ENCODE assay signal across 14 cellular contexts in the genomic region with DNA sequence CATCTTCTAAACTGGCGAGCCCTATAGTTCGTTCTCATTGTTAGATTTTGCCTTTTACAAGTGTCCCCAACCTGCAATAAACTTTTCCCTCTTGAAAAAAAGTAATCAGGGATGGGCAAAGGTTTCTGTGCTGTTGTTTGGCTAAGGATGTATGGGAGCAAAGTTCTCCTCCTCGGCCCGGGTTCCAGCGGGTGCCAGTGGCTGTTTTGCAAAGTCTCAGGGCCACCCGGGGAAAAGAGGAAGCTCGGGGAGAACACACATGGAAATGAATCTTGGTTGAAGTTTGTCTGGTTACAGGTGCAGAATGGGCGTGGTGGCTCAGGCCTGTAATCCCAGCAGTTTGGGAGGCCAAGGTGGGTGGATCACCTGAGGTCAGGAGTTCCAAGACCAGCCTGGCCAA.
A peak's percentile ranks its signal among the peaks of the same experiment; 100 is the strongest.
DNase-seq lines count a peak whose midpoint lies in the region; ATAC-seq and TF ChIP-seq lines count a peak whose summit lies in the region.
"Had no signal": no experiment of that assay in that cellular context is flagged by ENCODE, and none has a peak within 500 bp of the region (broad histone marks: within the 10 kb centered on the region; RNA-seq: fewer than 3 reads in every experiment).

No MANE protein-coding gene starts in this region.

- no peaks in the 10 kb centered on the region for H3K27me3 Mint-ChIP-seq in Caco-2 (ENCODE audit: insufficient read depth, unreplicated experiment)
- H3K27me3 Mint-ChIP-seq in memory B cell, result no peaks in the 10 kb centered on the region

- peak overlapping the region; percentile 66 for H3K27ac Mint-ChIP-seq in Caco-2 (ENCODE audit: unreplicated experiment)
- peak overlapping the region; percentile 36 for H3K27ac Mint-ChIP-seq in memory B cell

- H3K27me3 ChIP-seq in Caco-2 (replicated peaks; ENCODE audit: control insufficient read depth, insufficient read depth, low read length), result no peaks in the 10 kb centered on the region
- no peaks in the 10 kb centered on the region for H3K27me3 ChIP-seq in colonic mucosa
- H3K27me3 ChIP-seq: BLaER1 had no signal

- H3K4me1 Mint-ChIP-seq in Caco-2 (ENCODE audit: low read depth, unreplicated experiment) (peaks cover 25% of the 10 kb centered on the region), memory B cell (no peaks in the 10 kb centered on the region)

- no peaks in the 10 kb centered on the region for H3K36me3 ChIP-seq in Caco-2 (ENCODE audit: control insufficient read depth, insufficient read depth, low read length)
- H3K36me3 ChIP-seq in colonic mucosa, result no peaks in the 10 kb centered on the region

- peak overlapping the region; percentile 78 for H3K27ac ChIP-seq in colonic mucosa
- H3K27ac ChIP-seq: BLaER1, KMS-11 had no signal

- CTCF ChIA-PET in Caco-2 (lab: Charles Lee), result interaction anchor here (0.6 to 0.7 kb wide), 2 partner anchors 9 to 1433 kb away, joined by 3 read pairs; no protein-coding TSS in a partner anchor

- peak; percentile 51 to 72 for DNase-seq in Caco-2
- peak; percentile 17 for DNase-seq in KBM-7
- DNase-seq in colonic mucosa, result peak; percentile 88
- no peak for DNase-seq in memory B cell (ENCODE audit: low spot score in 2 of 2)
- DNase-seq in COR-L47 (lab: John Stamatoyannopoulos, UW), result no peak
- no peak for DNase-seq in kidney glomerular epithelial cell (lab: John Stamatoyannopoulos, UW)
- no peak for DNase-seq in T-helper 1 cell
- DNase-seq: CD8-positive, alpha-beta T cell; DMS79 treated with DMSO at 0.1 percent for 48 hours; GOT3; NCI-H187 treated with DMSO at 0.1 percent for 48 hours; SIG-M5 had no signal

- H3K9me3 ChIP-seq in Caco-2, result no peaks in the 10 kb centered on the region
- H3K9me3 ChIP-seq in colonic mucosa, result no peaks in the 10 kb centered on the region
- H3K9me3 ChIP-seq: BLaER1 had no signal

- intact Hi-C loops in Caco-2 (cut with micrococcal nuclease; ENCODE audit: unreplicated experiment), result no loop called here
- intact Hi-C loops in colonic mucosa (cut with DNase I), result no loop called here

- no TSS peak for BruUV-seq in Caco-2 (replicated peaks; lab: Mats Ljungman, UMichigan)

- H3K4me3 Mint-ChIP-seq in Caco-2 (ENCODE audit: unreplicated experiment), result peak overlapping the region; percentile 63
- no peak overlapping the region for H3K4me3 Mint-ChIP-seq in memory B cell
- H3K4me3 Mint-ChIP-seq: CD8-positive, alpha-beta T cell had no signal

- TF ChIP-seq CTCF in Caco-2 (IDR thresholded peaks at IDR 0.05; ENCODE audit: insufficient read depth in 1 of 2, low read depth in 1 of 2, low read length in 1 of 2, severe bottlenecking in 1 of 2, unreplicated experiment in 1 of 2) (no peak), colonic mucosa (IDR thresholded peaks at IDR 0.05) (no peak)

- no peak for ATAC-seq in memory B cell (ENCODE audit: low read depth)
- ATAC-seq: CD8-positive, alpha-beta T cell had no signal

- H3K4me3 ChIP-seq in Caco-2 (ENCODE audit: low read depth, low read length) (no peak overlapping the region), colonic mucosa (no peak overlapping the region)
- H3K4me3 ChIP-seq: BLaER1 had no signal

- H3K36me3 Mint-ChIP-seq in Caco-2 (ENCODE audit: insufficient read depth, unreplicated experiment) (peaks cover 27% of the 10 kb centered on the region), memory B cell (peaks cover 4% of the 10 kb centered on the region)

- H3K4me1 ChIP-seq in Caco-2 (peaks cover 25% of the 10 kb centered on the region), colonic mucosa (peaks cover 14% of the 10 kb centered on the region)
- H3K4me1 ChIP-seq: BLaER1 had no signal

- H3K9me3 Mint-ChIP-seq in Caco-2 (ENCODE audit: unreplicated experiment) (no peaks in the 10 kb centered on the region), memory B cell (no peaks in the 10 kb centered on the region)
- H3K9me3 Mint-ChIP-seq: CD8-positive, alpha-beta T cell had no signal

- H3K9ac ChIP-seq in colonic mucosa (ENCODE audit: low read depth in 2 of 2, low read length in 2 of 2), result no peak overlapping the region
- H3K9ac ChIP-seq: BLaER1, KMS-11 had no signal

- POLR2A ChIA-PET in Caco-2 (lab: Charles Lee), result no interaction called here

- in situ Hi-C loops in KBM-7 (cut with MboI; ENCODE audit: low pct_unique_long_range_greater_than_20kb, low sequenced_read_pairs), result no loop called here

Comparison
In these comparisons a context has a peak if more than half of its experiments do, and no peak if none do; other contexts are left out.
1. DNase-seq: peak in Caco-2 (2 of 2), KBM-7 (single experiment) and colonic mucosa (single experiment); none in memory B cell (0 of 2), COR-L47 (single experiment), kidney glomerular epithelial cell (single experiment) and T-helper 1 cell (0 of 5).